15 cellular contexts compared by ENCODE assay signal in the genomic region with DNA sequence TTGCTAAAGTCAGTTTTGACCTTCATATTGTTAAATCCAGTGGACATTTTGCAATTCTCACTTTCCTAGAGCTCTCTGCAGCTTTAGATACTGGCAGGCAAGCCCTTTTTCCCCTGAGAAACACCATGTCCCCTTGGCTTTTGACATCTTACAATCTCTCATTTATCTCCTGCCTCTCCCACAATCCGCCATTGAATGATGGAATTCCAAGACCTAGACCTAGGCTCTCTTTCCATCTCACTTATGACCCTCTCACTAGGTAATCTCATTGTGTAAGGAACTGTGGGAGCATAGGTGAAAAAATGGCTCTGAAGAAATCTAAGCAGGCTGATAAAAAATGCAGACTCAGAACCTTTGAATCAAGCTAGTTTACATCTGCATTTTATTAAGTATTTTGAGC. TPM values are rescaled to one million over a fixed set of nuclear protein-coding genes. Genes with fewer than 3 reads are reported as not detected.
DNase-seq lines count a peak whose midpoint lies in the region; ATAC-seq, FAIRE-seq and TF ChIP-seq lines count a peak whose summit lies in the region.
"Had no signal": no experiment of that assay in that cellular context is flagged by ENCODE, and none has a peak within 500 bp of the region (broad histone marks: within the 10 kb centered on the region; RNA-seq: fewer than 3 reads in every experiment).

No MANE protein-coding gene starts in this region.

- in situ Hi-C loops in HepG2 (cut with HindIII; ENCODE audit: extremely low pct_ligation_motif_present, low pct_unique_long_range_greater_than_20kb) = no loop called here

- no peaks in the 10 kb centered on the region for H3K9me3 Mint-ChIP-seq in T-cell
- peaks cover 2% of the 10 kb centered on the region for H3K9me3 Mint-ChIP-seq in glutamatergic neuron (ENCODE audit: unreplicated experiment)

- H3K36me3 Mint-ChIP-seq in T-cell (peaks cover 7% of the 10 kb centered on the region), glutamatergic neuron (ENCODE audit: unreplicated experiment) (no peaks in the 10 kb centered on the region)

- H3K4me3 ChIP-seq in HepG2 (replicated peaks in 1 of 3; ENCODE audit: insufficient read depth in 1 of 3, low read depth in 2 of 3, low read length in 3 of 3) = peak overlapping the region in 2 of 3 experiments; percentile 95 to 97; a peak in 3 of 6 replicates
- H3K4me3 ChIP-seq in right lobe of liver = no peak overlapping the region

- H3K4me1 ChIP-seq in HepG2 (ENCODE audit: insufficient read depth, low read length) = peaks cover 52% of the 10 kb centered on the region
- H3K4me1 ChIP-seq in right lobe of liver = peaks cover 0 to 16% (median 1%) of the 10 kb centered on the region in 4 donors

- no peaks in the 10 kb centered on the region for H3K27me3 Mint-ChIP-seq in T-cell
- H3K27me3 Mint-ChIP-seq in glutamatergic neuron (ENCODE audit: unreplicated experiment) = no peaks in the 10 kb centered on the region

- no TSS peak for BruUV-seq in HepG2 (replicated peaks; lab: Mats Ljungman, UMichigan)

- peaks cover 44 to 53% (median 52%) of the 10 kb centered on the region in 3 donors for H3K4me1 Mint-ChIP-seq in T-cell
- peaks cover 9% of the 10 kb centered on the region for H3K4me1 Mint-ChIP-seq in glutamatergic neuron (ENCODE audit: low read depth, unreplicated experiment)

- WGBS in HepG2 (ENCODE audit: low lambda C conversion rate) = 96% methylated on average over 1 of the region's 1 CpG
- 94% methylated on average over 1 of the region's 1 CpG for WGBS in right lobe of liver (ENCODE audit: insufficient coverage, low coverage, low lambda C conversion rate, missing lambda C conversion rate)

- H3K9ac ChIP-seq in HepG2 (ENCODE audit: insufficient read depth, low read depth, low read length) = no peak overlapping the region

- peaks cover 0 to 9% of the 10 kb centered on the region in 2 experiments; a peak in 2 of 5 replicates for H3K36me3 ChIP-seq in HepG2 (replicated peaks in 1 of 2; ENCODE audit: control insufficient read depth in 1 of 2, insufficient read depth in 2 of 2, low read length in 2 of 2)
- H3K36me3 ChIP-seq in right lobe of liver = peaks cover 0 to 15% (median 1%) of the 10 kb centered on the region in 4 donors

- H3K4me3 Mint-ChIP-seq in T-cell = peak overlapping the region in 2 of 3 donors; percentile 8 to 37
- peak overlapping the region; percentile 8 for H3K4me3 Mint-ChIP-seq in glutamatergic neuron (ENCODE audit: unreplicated experiment)
- H3K4me3 Mint-ChIP-seq: CD14-positive monocyte had no signal

- TF ChIP-seq RAD21 in HepG2 (CRISPR knock-in tag; IDR thresholded peaks at IDR 0.05) = no peak

- no peak for DNase-seq in HepG2 (ENCODE audit: low spot score)
- DNase-seq in right lobe of liver = no peak
- DNase-seq in T-cell = no peak
- DNase-seq in glutamatergic neuron = no peak
- DNase-seq in activated effector memory CD4-positive, alpha-beta T cell treated with Interleukin-2 at 50 U/mL for 16 hours = no peak
- no peak for DNase-seq in SW480 (ENCODE audit: low spot score)
- DNase-seq in D721Med (ENCODE audit: insufficient read length, low spot score) = no peak
- DNase-seq in epidermal melanocyte (ENCODE audit: insufficient read length, low spot score) = no peak
- DNase-seq: activated naive CD4-positive, alpha-beta T cell treated with Interleukin-2 at 50 U/mL for 16 hours; GDM1; NCI-H187; stimulated activated CD4-positive, alpha-beta T cell treated with anti-CD3 and anti-CD28 coated beads, Interleukin-2, amount 100 ng/mL, for 48 hours; stimulated activated naive CD4-positive, alpha-beta T cell had no signal

- POLR2A ChIA-PET in HepG2 (lab: Yijun Ruan, JAX) (no interaction called here), T-cell (lab: Charles Lee) (interaction anchor here in 1 of 2 donors (0.6 kb wide), 1 partner anchor 110 kb away, joined by 3 read pairs; no protein-coding TSS in a partner anchor)

- intact Hi-C loops in HepG2 (cut with micrococcal nuclease; ENCODE audit: unreplicated experiment) (no loop called here), right lobe of liver (cut with DNase I) (no loop called here)

- no peak overlapping the region for H2AFZ ChIP-seq in HepG2 (ENCODE audit: low read length)

- H3K27ac ChIP-seq in HepG2 (ENCODE audit: extremely low read length, insufficient read depth, low read length) (peak overlapping the region; percentile 21), right lobe of liver (peak overlapping the region in 1 of 3 donors; percentile 99)

- H3K27ac Mint-ChIP-seq in T-cell (peak overlapping the region in 1 of 2 donors; percentile 63), glutamatergic neuron (ENCODE audit: unreplicated experiment) (no peak overlapping the region)

- H3K27me3 ChIP-seq in HepG2 (ENCODE audit: control insufficient read depth in 1 of 2, insufficient read depth in 2 of 2, low read length in 2 of 2) (no peaks in the 10 kb centered on the region), right lobe of liver (no peaks in the 10 kb centered on the region)

- 0 out of 2 replicates have a peak, but pooled peaks cover 4% of the 10 kb centered on the region for H4K20me1 ChIP-seq in HepG2 (ENCODE audit: insufficient read depth, low read length)

- FAIRE-seq in HepG2 (lab: Jason Lieb, UNC) (no peak), D721Med (lab: Jason Lieb, UNC) (no peak)

- CTCF ChIA-PET in HepG2 (lab: Yijun Ruan, JAX; ENCODE audit: low intra/inter-chr PET ratio, low total read pairs) (no interaction called here), T-cell (lab: Charles Lee) (interaction anchor here (0.7 to 1.6 kb wide), 3 partner anchors 8 to 99 kb away, joined by 3 read pairs; partner anchors contain the start of gene GTF2B (in 1 of the 2))

- ATAC-seq in HepG2 (no peak), right lobe of liver (no peak), T-cell (replicated peaks in 1 of 4) (no peak)
- ATAC-seq: activated CD4-positive, CD25-positive, alpha-beta regulatory T cell treated with anti-CD3 and anti-CD28 coated beads, Interleukin-2, amount 50 U/mL, for 24 hours had no signal

- TF ChIP-seq EP300 in HepG2 (IDR thresholded peaks at IDR 0.05; ENCODE audit: low read depth in 2 of 2, low read length in 2 of 2) (no peak), HepG2 (CRISPR knock-in tag; IDR thresholded peaks at IDR 0.05; ENCODE audit: borderline replicate concordance) (no peak)

- no peak for TF ChIP-seq POLR2A in HepG2 (IDR thresholded peaks at IDR 0.05; ENCODE audit: insufficient read depth in 1 of 2, low read depth in 2 of 2, low read length in 2 of 2)
- TF ChIP-seq POLR2A in right lobe of liver (IDR thresholded peaks at IDR 0.05) = no peak

- TF ChIP-seq CTCF in HepG2 (CRISPR knock-in tag; IDR thresholded peaks at IDR 0.05) (no peak), right lobe of liver (IDR thresholded peaks at IDR 0.05) (no peak), glutamatergic neuron (IDR thresholded peaks at IDR 0.05; ENCODE audit: partially characterized antibody, unreplicated experiment) (no peak), D721Med (IDR thresholded peaks at IDR 0.05; ENCODE audit: insufficient read depth, missing control alignments) (no peak)

- H3K9me3 ChIP-seq in HepG2 (ENCODE audit: low read length) = no peaks in the 10 kb centered on the region
- no peaks in the 10 kb centered on the region for H3K9me3 ChIP-seq in right lobe of liver

- peaks cover 58% of the 10 kb centered on the region for H3K79me2 ChIP-seq in HepG2 (ENCODE audit: insufficient read depth, low read length)

- H3K4me2 ChIP-seq in HepG2 (ENCODE audit: low read depth, low read length) = peak overlapping the region; percentile 95

RNA-seq across cellular contexts. Expression of gene KYAT3, which starts 2.0 kb away (rescaled TPM):
- total RNA-seq in HepG2 (2016; rRNA removed; fragmentation: Illumina TruSeq; extraction: Trizol) (31.8 and 49.5 TPM in 2 replicates), right lobe of liver (10 to 100 TPM in 3 of 6 experiments, 1 to 10 TPM in 3; 8.9 to 19.9 (median 9.8) TPM), T-cell (10 to 100 TPM; 21.9 to 25.4 (median 23.2) TPM), glutamatergic neuron (ENCODE audit: unreplicated experiment) (25.0 TPM)
- total RNA-seq in HepG2 (2016; cell fraction: cytosol; rRNA removed; fragmentation: Illumina TruSeq; extraction: Trizol; ENCODE audit: low read depth) = 7.7 and 9.1 TPM in 2 replicates
- total RNA-seq in HepG2 (2016; cell fraction: insoluble cytoplasmic fraction; rRNA removed; fragmentation: Illumina TruSeq; extraction: Trizol) = 29.0 and 50.3 TPM in 2 replicates
- 10.1 and 12.6 TPM in 2 replicates for total RNA-seq in HepG2 (2016; cell fraction: membrane; rRNA removed; fragmentation: Illumina TruSeq; extraction: Trizol)
- 22.9 and 26.9 TPM in 2 replicates for total RNA-seq in HepG2 (2016; cell fraction: nucleus; rRNA removed; fragmentation: Illumina TruSeq; extraction: Trizol)
- polyA plus RNA-seq in HepG2 (2011; rRNA removed) = 12.2 and 17.7 TPM in 2 replicates
- polyA plus RNA-seq in HepG2 (2011; cell fraction: cytosol; rRNA removed) = 8.2 and 11.6 TPM in 2 replicates
- 13.6 and 17.0 TPM in 2 replicates for polyA plus RNA-seq in HepG2 (2011; cell fraction: nucleus; rRNA removed)
- polyA plus RNA-seq in HepG2 (2012) = 20.5 and 26.3 TPM in 2 replicates
- 4.2 and 4.6 TPM in 2 replicates for polyA plus RNA-seq in HepG2 (2016; cell fraction: cytosol; fragmentation: Illumina TruSeq; extraction: Trizol; ENCODE audit: low read depth)
- 35.7 and 36.7 TPM in 2 replicates for polyA plus RNA-seq in HepG2 (2016; cell fraction: insoluble cytoplasmic fraction; fragmentation: Illumina TruSeq; extraction: Trizol; ENCODE audit: low read depth)
- polyA plus RNA-seq in HepG2 (2016; cell fraction: membrane; fragmentation: Illumina TruSeq; extraction: Trizol; ENCODE audit: low read depth) = 6.5 and 6.6 TPM in 2 replicates
- 28.9 and 31.3 TPM in 2 replicates for polyA plus RNA-seq in HepG2 (2016; cell fraction: nucleus; fragmentation: Illumina TruSeq; extraction: Trizol; ENCODE audit: insufficient read depth, low read depth)
- 1.3 and 3.0 TPM in 2 replicates for polyA minus RNA-seq in HepG2 (2011; rRNA and poly(A)+ RNA removed; ENCODE audit: low replicate concordance)
- 9.8 and 13.1 TPM in 2 replicates for polyA minus RNA-seq in HepG2 (2011; cell fraction: cytosol; rRNA and poly(A)+ RNA removed)
- 22.7 and 25.5 TPM in 2 replicates for polyA minus RNA-seq in HepG2 (2011; cell fraction: nucleus; rRNA and poly(A)+ RNA removed)

RNA-seq across cellular contexts. Expression of gene RBMXL1, which starts 2.0 kb away (rescaled TPM):
- total RNA-seq in HepG2 (2016; rRNA removed; fragmentation: Illumina TruSeq; extraction: Trizol) (15.0 and 19.1 TPM in 2 replicates), right lobe of liver (10 to 100 TPM in 2 of 6 experiments, 1 to 10 TPM in 4; 6.9 to 13.8 (median 8.5) TPM), T-cell (10 to 100 TPM; 17.7 to 23.0 (median 21.0) TPM), glutamatergic neuron (ENCODE audit: unreplicated experiment) (12.7 TPM)
- total RNA-seq in HepG2 (2016; cell fraction: cytosol; rRNA removed; fragmentation: Illumina TruSeq; extraction: Trizol; ENCODE audit: low read depth) = 1.3 TPM in 2 replicates
- 13.4 and 18.0 TPM in 2 replicates for total RNA-seq in HepG2 (2016; cell fraction: insoluble cytoplasmic fraction; rRNA removed; fragmentation: Illumina TruSeq; extraction: Trizol)
- 5.1 and 6.0 TPM in 2 replicates for total RNA-seq in HepG2 (2016; cell fraction: membrane; rRNA removed; fragmentation: Illumina TruSeq; extraction: Trizol)
- total RNA-seq in HepG2 (2016; cell fraction: nucleus; rRNA removed; fragmentation: Illumina TruSeq; extraction: Trizol) = 14.1 and 14.6 TPM in 2 replicates
- 2.2 and 3.0 TPM in 2 replicates for polyA plus RNA-seq in HepG2 (2011; rRNA removed)
- polyA plus RNA-seq in HepG2 (2011; cell fraction: cytosol; rRNA removed) = 1.6 and 2.0 TPM in 2 replicates
- 2.6 and 3.1 TPM in 2 replicates for polyA plus RNA-seq in HepG2 (2011; cell fraction: nucleus; rRNA removed)
- polyA plus RNA-seq in HepG2 (2012) = 3.9 and 4.1 TPM in 2 replicates
- 0.86 and 1.0 TPM in 2 replicates for polyA plus RNA-seq in HepG2 (2016; cell fraction: cytosol; fragmentation: Illumina TruSeq; extraction: Trizol; ENCODE audit: low read depth)
- 12.0 and 12.6 TPM in 2 replicates for polyA plus RNA-seq in HepG2 (2016; cell fraction: insoluble cytoplasmic fraction; fragmentation: Illumina TruSeq; extraction: Trizol; ENCODE audit: low read depth)
- polyA plus RNA-seq in HepG2 (2016; cell fraction: membrane; fragmentation: Illumina TruSeq; extraction: Trizol; ENCODE audit: low read depth) = 2.5 and 2.8 TPM in 2 replicates
- polyA plus RNA-seq in HepG2 (2016; cell fraction: nucleus; fragmentation: Illumina TruSeq; extraction: Trizol; ENCODE audit: insufficient read depth, low read depth) = 11.8 and 12.9 TPM in 2 replicates
- 3.4 and 6.8 TPM in 2 replicates for polyA minus RNA-seq in HepG2 (2011; rRNA and poly(A)+ RNA removed; ENCODE audit: low replicate concordance)
- 2.7 and 3.1 TPM in 2 replicates for polyA minus RNA-seq in HepG2 (2011; cell fraction: cytosol; rRNA and poly(A)+ RNA removed)
- polyA minus RNA-seq in HepG2 (2011; cell fraction: nucleus; rRNA and poly(A)+ RNA removed) = 19.2 and 19.4 TPM in 2 replicates

RNA-seq across cellular contexts. Expression of gene GBP3, which starts 32.2 kb away (rescaled TPM):
- total RNA-seq in HepG2 (2016; rRNA removed; fragmentation: Illumina TruSeq; extraction: Trizol) (0.32 and 0.46 TPM in 2 replicates), right lobe of liver (10 to 100 TPM in 4 of 6 experiments, 1 to 10 TPM in 2; 4.3 to 24.6 (median 11.7) TPM), T-cell (10 to 100 TPM; 26.7 to 52.0 (median 39.2) TPM), glutamatergic neuron (ENCODE audit: unreplicated experiment) (not detected)
- not detected in 2 replicates for total RNA-seq in HepG2 (2016; cell fraction: cytosol; rRNA removed; fragmentation: Illumina TruSeq; extraction: Trizol; ENCODE audit: low read depth)
- total RNA-seq in HepG2 (2016; cell fraction: insoluble cytoplasmic fraction; rRNA removed; fragmentation: Illumina TruSeq; extraction: Trizol) = 0.41 and 0.51 TPM in 2 replicates
- total RNA-seq in HepG2 (2016; cell fraction: membrane; rRNA removed; fragmentation: Illumina TruSeq; extraction: Trizol) = 0.17 and 0.19 TPM in 2 replicates
- 0.31 and 1.8 TPM in 2 replicates for total RNA-seq in HepG2 (2016; cell fraction: nucleus; rRNA removed; fragmentation: Illumina TruSeq; extraction: Trizol)
- polyA plus RNA-seq in HepG2 (2011; rRNA removed) = 0.16 and 0.56 TPM in 2 replicates
- 0.25 and 0.36 TPM in 2 replicates for polyA plus RNA-seq in HepG2 (2011; cell fraction: cytosol; rRNA removed)
- polyA plus RNA-seq in HepG2 (2011; cell fraction: nucleus; rRNA removed) = 0.23 and 0.42 TPM in 2 replicates
- 0.48 and 0.56 TPM in 2 replicates for polyA plus RNA-seq in HepG2 (2012)
- not detected in 2 replicates for polyA plus RNA-seq in HepG2 (2016; cell fraction: cytosol; fragmentation: Illumina TruSeq; extraction: Trizol; ENCODE audit: low read depth)
- 0.52 and 0.87 TPM in 2 replicates for polyA plus RNA-seq in HepG2 (2016; cell fraction: insoluble cytoplasmic fraction; fragmentation: Illumina TruSeq; extraction: Trizol; ENCODE audit: low read depth)
- not detected in 2 replicates for polyA plus RNA-seq in HepG2 (2016; cell fraction: membrane; fragmentation: Illumina TruSeq; extraction: Trizol; ENCODE audit: low read depth)
- 0.35 TPM in 1 of 2 replicates, not detected in the other for polyA plus RNA-seq in HepG2 (2016; cell fraction: nucleus; fragmentation: Illumina TruSeq; extraction: Trizol; ENCODE audit: insufficient read depth, low read depth)
- polyA minus RNA-seq in HepG2 (2011; rRNA and poly(A)+ RNA removed; ENCODE audit: low replicate concordance) = 12.2 TPM in 1 of 2 replicates, not detected in the other
- polyA minus RNA-seq in HepG2 (2011; cell fraction: cytosol; rRNA and poly(A)+ RNA removed) = 0.79 and 0.97 TPM in 2 replicates
- polyA minus RNA-seq in HepG2 (2011; cell fraction: nucleus; rRNA and poly(A)+ RNA removed) = 0.37 and 0.64 TPM in 2 replicates

Comparison
In these comparisons a context has a peak if more than half of its experiments do, and no peak if none do; other contexts are left out.
1. H3K4me3 ChIP-seq: peak in HepG2 (2 of 3); none in right lobe of liver (0 of 3).